Comparison of ENCODE assay signal across 9 cellular contexts in genomic region chr1:174743654-174744561, GRCh38.
DNase-seq lines count a peak whose midpoint lies in the region; ATAC-seq and TF ChIP-seq lines count a peak whose summit lies in the region.
"Had no signal": no experiment of that assay in that cellular context is flagged by ENCODE, and none has a peak within 500 bp of the region (broad histone marks: within the 10 kb centered on the region; RNA-seq: fewer than 3 reads in every experiment).

No MANE protein-coding gene starts in this region.

- CTCF ChIA-PET in CD8-positive, alpha-beta T cell (lab: Charles Lee) = interaction anchor here (0.6 to 3.1 kb wide), 6 partner anchors 11 to 1999 kb away, joined by 3 to 23 read pairs (median 4); no protein-coding TSS in a partner anchor
- CTCF ChIA-PET in OCI-LY7 (lab: Charles Lee; ENCODE audit: unreplicated experiment) = interaction anchor here (1.3 to 4.7 kb wide), 2 partner anchors 481 kb away, joined by 3 to 20 read pairs; no protein-coding TSS in a partner anchor

- H3K9ac ChIP-seq in endodermal cell (ENCODE audit: extremely low read depth, low read length, poor library complexity, severe bottlenecking) = no peak overlapping the region

- ATAC-seq in CD8-positive, alpha-beta T cell = peak; percentile 29
- ATAC-seq in stimulated activated memory B cell treated with anti-CD40 and anti-IgM and Interleukin-4, amounts not matched to agents 10 μg/mL and 1 μg/mL and 100 μg/mL, for 72 hours = no peak

- no peaks in the 10 kb centered on the region for H3K36me3 ChIP-seq in CD8-positive, alpha-beta T cell (ENCODE audit: insufficient read depth, low read length)
- H3K36me3 ChIP-seq in OCI-LY7 (ENCODE audit: insufficient read depth, low read length) (no peaks in the 10 kb centered on the region; the same call in 1 of the 2 replicates), endodermal cell (ENCODE audit: control insufficient read depth, insufficient read depth, low read length) (no peaks in the 10 kb centered on the region)

- POLR2A ChIA-PET in CD8-positive, alpha-beta T cell (lab: Charles Lee) = no interaction called here
- POLR2A ChIA-PET in OCI-LY7 (lab: Charles Lee) = interaction anchor here (0.6 to 1.2 kb wide), 4 partner anchors 235 to 484 kb away, joined by 3 to 10 read pairs (median 6); no protein-coding TSS in a partner anchor

- H3K27ac ChIP-seq in CD8-positive, alpha-beta T cell (ENCODE audit: low read depth, low read length) = no peak overlapping the region
- H3K27ac ChIP-seq in OCI-LY7 (ENCODE audit: low read depth, low read length, poor library complexity, severe bottlenecking) (no peak overlapping the region), endodermal cell (ENCODE audit: low read depth, low read length) (no peak overlapping the region)

- H3K4me2 ChIP-seq in OCI-LY7 (ENCODE audit: low read length) = no peak overlapping the region

- BruUV-seq in OCI-LY7 (replicated peaks; lab: Mats Ljungman, UMichigan) = no TSS peak

- H3K27me3 Mint-ChIP-seq in CD8-positive, alpha-beta T cell (ENCODE audit: low read depth) = no peaks in the 10 kb centered on the region
- no peaks in the 10 kb centered on the region for H3K27me3 Mint-ChIP-seq in endodermal cell (ENCODE audit: insufficient read depth)
- peaks cover 5% of the 10 kb centered on the region for H3K27me3 Mint-ChIP-seq in nephron progenitor cell (ENCODE audit: low read depth, poor library complexity)
- H3K27me3 Mint-ChIP-seq in stimulated activated memory B cell treated with anti-CD40 and anti-IgM and Interleukin-4, amounts not matched to agents 10 μg/mL and 1 μg/mL and 100 μg/mL, for 72 hours = no peaks in the 10 kb centered on the region

- no peaks in the 10 kb centered on the region for H3K9me2 ChIP-seq in OCI-LY7 (ENCODE audit: insufficient read depth, low read length)

- intact Hi-C loops in CD8-positive, alpha-beta T cell (cut with DNase I, micrococcal nuclease) = loop anchor here (1.0 to 5.0 kb wide), 4 partner anchors 486 to 2002 kb away; no protein-coding TSS in a partner anchor
- intact Hi-C loops in OCI-LY7 (cut with micrococcal nuclease; ENCODE audit: unreplicated experiment) = loop anchor here (1.0 to 5.0 kb wide), 3 partner anchors 482 to 652 kb away; no protein-coding TSS in a partner anchor

- peaks cover 9% of the 10 kb centered on the region for H3K4me1 Mint-ChIP-seq in CD8-positive, alpha-beta T cell (ENCODE audit: low read depth)
- H3K4me1 Mint-ChIP-seq in endodermal cell (peaks cover 7% of the 10 kb centered on the region), nephron progenitor cell (no peaks in the 10 kb centered on the region)
- peaks cover 38% of the 10 kb centered on the region for H3K4me1 Mint-ChIP-seq in stimulated activated memory B cell treated with anti-CD40 and anti-IgM and Interleukin-4, amounts not matched to agents 10 μg/mL and 1 μg/mL and 100 μg/mL, for 72 hours

- whole genome bisulfite sequencing in endodermal cell (ENCODE audit: insufficient coverage in 1 of 2, insufficient read length in 1 of 2), 2 experiments = 60% methylated on average over 3 of the region's 4 CpGs; no CpG with 5 or more reads in 1 of the 2 experiments

- DNase-seq in CD8-positive, alpha-beta T cell = no peak
- DNase-seq in HT1080 (ENCODE audit: low read depth) = peak; percentile 39
- peak; percentile 73 for DNase-seq in OCI-LY7 (ENCODE audit: low spot score)
- no peak for DNase-seq in endodermal cell
- no peak for DNase-seq in nephron progenitor cell
- no peak for DNase-seq in effector CD8-positive, alpha-beta T cell (lab: John Stamatoyannopoulos, UW)
- no peak for DNase-seq in middle frontal gyrus (ENCODE audit: extremely low spot score, low spot score)
- DNase-seq: left cardiac atrium had no signal

- H3K9me3 ChIP-seq in CD8-positive, alpha-beta T cell (ENCODE audit: low read length) = no peaks in the 10 kb centered on the region
- no peaks in the 10 kb centered on the region for H3K9me3 ChIP-seq in OCI-LY7 (ENCODE audit: low read length)
- no peaks in the 10 kb centered on the region for H3K9me3 ChIP-seq in endodermal cell (ENCODE audit: control insufficient read depth, low read length)

- no peak overlapping the region for H3K4me3 Mint-ChIP-seq in CD8-positive, alpha-beta T cell
- H3K4me3 Mint-ChIP-seq in endodermal cell (no peak overlapping the region), nephron progenitor cell (no peak overlapping the region)
- H3K4me3 Mint-ChIP-seq in stimulated activated memory B cell treated with anti-CD40 and anti-IgM and Interleukin-4, amounts not matched to agents 10 μg/mL and 1 μg/mL and 100 μg/mL, for 72 hours = no peak overlapping the region

- H3K4me3 ChIP-seq in CD8-positive, alpha-beta T cell (ENCODE audit: low read depth, low read length) = no peak overlapping the region
- no peak overlapping the region for H3K4me3 ChIP-seq in OCI-LY7 (ENCODE audit: low read depth, low read length, poor library complexity, severe bottlenecking)
- H3K4me3 ChIP-seq in endodermal cell (ENCODE audit: low read length) = no peak overlapping the region

- H4K20me1 ChIP-seq in OCI-LY7 (ENCODE audit: insufficient read depth, low read length) = no peaks in the 10 kb centered on the region

- no peaks in the 10 kb centered on the region for H3K79me2 ChIP-seq in OCI-LY7 (ENCODE audit: insufficient read depth, low read depth, low read length)

- no peaks in the 10 kb centered on the region for H3K4me1 ChIP-seq in CD8-positive, alpha-beta T cell (ENCODE audit: insufficient read depth, low read length)
- H3K4me1 ChIP-seq in OCI-LY7 (ENCODE audit: insufficient read depth, low read length, poor library complexity, severe bottlenecking) (peaks cover 43% of the 10 kb centered on the region), endodermal cell (ENCODE audit: control insufficient read depth, insufficient read depth, low read length) (no peaks in the 10 kb centered on the region)

- peak; percentile 66 for TF ChIP-seq CTCF in CD8-positive, alpha-beta T cell (IDR thresholded peaks at IDR 0.05)
- TF ChIP-seq CTCF in OCI-LY7 (conservative IDR thresholded peaks at IDR 0.05; ENCODE audit: low read length) (peak; percentile 90), endodermal cell (conservative IDR thresholded peaks at IDR 0.05) (peak; percentile 83), nephron progenitor cell (IDR thresholded peaks at IDR 0.05) (peak; percentile 69)

- no peaks in the 10 kb centered on the region for H3K27me3 ChIP-seq in CD8-positive, alpha-beta T cell (ENCODE audit: insufficient read depth, low read length)
- no peaks in the 10 kb centered on the region for H3K27me3 ChIP-seq in endodermal cell (ENCODE audit: control insufficient read depth, insufficient read depth, low read length, poor library complexity, severe bottlenecking)

- no peaks in the 10 kb centered on the region for H3K36me3 Mint-ChIP-seq in CD8-positive, alpha-beta T cell
- H3K36me3 Mint-ChIP-seq in endodermal cell (ENCODE audit: low read depth) (no peaks in the 10 kb centered on the region), nephron progenitor cell (ENCODE audit: low read depth) (no peaks in the 10 kb centered on the region)
- no peaks in the 10 kb centered on the region for H3K36me3 Mint-ChIP-seq in stimulated activated memory B cell treated with anti-CD40 and anti-IgM and Interleukin-4, amounts not matched to agents 10 μg/mL and 1 μg/mL and 100 μg/mL, for 72 hours

- no peak overlapping the region for H3K27ac Mint-ChIP-seq in CD8-positive, alpha-beta T cell
- H3K27ac Mint-ChIP-seq in endodermal cell = no peak overlapping the region
- no peak overlapping the region for H3K27ac Mint-ChIP-seq in nephron progenitor cell
- H3K27ac Mint-ChIP-seq in stimulated activated memory B cell treated with anti-CD40 and anti-IgM and Interleukin-4, amounts not matched to agents 10 μg/mL and 1 μg/mL and 100 μg/mL, for 72 hours = no peak overlapping the region

- no peaks in the 10 kb centered on the region for H3K9me3 Mint-ChIP-seq in CD8-positive, alpha-beta T cell
- H3K9me3 Mint-ChIP-seq in endodermal cell = peaks cover 3% of the 10 kb centered on the region
- H3K9me3 Mint-ChIP-seq in nephron progenitor cell = no peaks in the 10 kb centered on the region
- H3K9me3 Mint-ChIP-seq in stimulated activated memory B cell treated with anti-CD40 and anti-IgM and Interleukin-4, amounts not matched to agents 10 μg/mL and 1 μg/mL and 100 μg/mL, for 72 hours = peaks cover 4% of the 10 kb centered on the region

- no peak overlapping the region for H2AFZ ChIP-seq in OCI-LY7 (ENCODE audit: low read length)

Comparison
In these comparisons a context has a peak if more than half of its experiments do, and no peak if none do; other contexts are left out.
1. DNase-seq: peak in HT1080 (single experiment) and OCI-LY7 (single experiment); none in CD8-positive, alpha-beta T cell (0 of 7), endodermal cell (single experiment), nephron progenitor cell (single experiment), effector CD8-positive, alpha-beta T cell (single experiment) and middle frontal gyrus (single experiment).
2. Peak in every context shown above with its lines, with median percentiles within 50 percentile points of each other: CTCF ChIP-seq.